In the genomic region with DNA sequence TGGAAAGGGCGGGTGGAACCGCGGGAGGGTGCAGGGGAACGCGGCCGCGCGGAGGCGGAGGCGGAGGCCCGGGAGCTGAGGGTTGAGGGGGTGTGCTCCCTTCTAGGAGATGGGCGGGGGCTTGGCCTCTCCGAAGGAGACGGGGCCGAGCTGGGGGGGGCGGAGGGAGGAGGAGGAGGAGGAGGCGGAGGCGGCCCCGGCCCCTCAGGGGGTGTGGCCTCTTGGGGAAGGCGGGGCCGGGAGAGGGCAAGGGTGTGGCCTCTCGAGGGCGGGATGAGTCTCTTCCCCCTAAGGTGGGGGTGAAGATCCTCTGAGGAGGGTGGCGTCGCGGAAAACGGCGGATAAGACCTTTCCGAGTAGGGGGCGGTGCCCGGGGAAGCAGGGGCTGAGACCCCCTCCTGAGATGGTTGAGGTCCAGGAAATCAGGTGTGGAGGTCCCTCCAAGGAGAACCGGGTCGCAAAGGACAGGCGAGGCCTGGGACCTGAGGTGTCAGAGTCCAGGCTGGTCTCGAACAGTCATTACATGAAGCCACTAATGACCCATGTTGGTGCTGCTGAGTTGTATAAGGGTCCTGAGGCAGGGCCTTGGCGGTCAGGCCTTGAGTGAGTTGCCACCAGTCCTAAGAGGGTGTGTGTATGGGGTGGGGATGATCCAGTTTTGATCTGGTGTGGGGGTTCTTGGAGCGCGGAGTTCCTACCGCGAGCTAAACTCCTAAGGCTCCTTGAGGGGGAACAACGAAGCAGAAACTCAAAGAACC, we compare ENCODE assay signal across 8 cellular contexts. TPM values are rescaled to one million over a fixed set of nuclear protein-coding genes. Genes with fewer than 3 reads are reported as not detected.
A peak's percentile ranks its signal among the peaks of the same experiment; 100 is the strongest.
DNase-seq lines count a peak whose midpoint lies in the region; ATAC-seq and TF ChIP-seq lines count a peak whose summit lies in the region.

No MANE protein-coding gene starts in this region.

- H3K18ac ChIP-seq in trophoblast cell (ENCODE audit: low read length) = peak overlapping the region; percentile 99

- H3K27me3 ChIP-seq in SU-DHL-6 (ENCODE audit: low read length) (no peaks in the 10 kb centered on the region), cardiac muscle cell (no peaks in the 10 kb centered on the region), trophoblast cell (ENCODE audit: insufficient read depth, low read length) (no peaks in the 10 kb centered on the region)

- H4K20me1 ChIP-seq in SU-DHL-6 (ENCODE audit: low read depth, low read length) = peaks cover 6% of the 10 kb centered on the region; the same call in 1 of the 2 replicates

- no peaks in the 10 kb centered on the region for H3K27me3 Mint-ChIP-seq in type B pancreatic cell

- H3K9me3 Mint-ChIP-seq in type B pancreatic cell = no peaks in the 10 kb centered on the region

- peak overlapping the region; percentile 100 for H3K4me3 Mint-ChIP-seq in type B pancreatic cell

- no peaks in the 10 kb centered on the region for H3K9me3 ChIP-seq in KOPT-K1 (ENCODE audit: insufficient read depth, low read length, poor library complexity, severe bottlenecking)
- no peaks in the 10 kb centered on the region for H3K9me3 ChIP-seq in SU-DHL-6 (ENCODE audit: insufficient read depth, low read length)
- no peaks in the 10 kb centered on the region for H3K9me3 ChIP-seq in cardiac muscle cell (ENCODE audit: low read depth)
- H3K9me3 ChIP-seq in trophoblast cell (ENCODE audit: insufficient read depth, low read depth, low read length) = no peaks in the 10 kb centered on the region

- H3K4me1 ChIP-seq in cardiac muscle cell (ENCODE audit: low read depth) (no peaks in the 10 kb centered on the region), trophoblast cell (ENCODE audit: control insufficient read depth in 1 of 2, insufficient read depth in 2 of 2, low read length in 2 of 2) (peaks cover 13% of the 10 kb centered on the region in 2 experiments)

- H3K79me2 ChIP-seq in SU-DHL-6 (ENCODE audit: insufficient read depth, low read length) (peaks cover 33% of the 10 kb centered on the region), trophoblast cell (ENCODE audit: control insufficient read depth, insufficient read depth, low read length, poor library complexity) (peaks cover 14% of the 10 kb centered on the region)

- H3K4me2 ChIP-seq in SU-DHL-6 (ENCODE audit: low read depth, low read length, poor library complexity, severe bottlenecking) (peak overlapping the region; percentile 88), trophoblast cell (ENCODE audit: low read length) (peak overlapping the region; percentile 77)

- peak overlapping the region; percentile 80 for H2BK5ac ChIP-seq in trophoblast cell (ENCODE audit: low read depth, low read length, poor library complexity)

- peak; percentile 43 for ATAC-seq in GM21737 (IDR thresholded peaks at IDR 0.05; ENCODE audit: unreplicated experiment)

- TF ChIP-seq CTCF in SU-DHL-6 (IDR thresholded peaks at IDR 0.05; ENCODE audit: insufficient read depth, low read length, poor library complexity, severe bottlenecking) (peak; percentile 3), cardiac muscle cell (IDR thresholded peaks at IDR 0.05; ENCODE audit: low read depth, low read length) (no peak), type B pancreatic cell (conservative IDR thresholded peaks at IDR 0.05) (no peak)

- H2AFZ ChIP-seq in SU-DHL-6 (ENCODE audit: low read depth, low read length, severe bottlenecking) (peak overlapping the region; percentile 82), trophoblast cell (ENCODE audit: insufficient read depth, low read length, poor library complexity) (peak overlapping the region; percentile 80)

- H2AK5ac ChIP-seq in trophoblast cell (ENCODE audit: low read length) = peak overlapping the region; percentile 82

- H3K4me3 ChIP-seq in SU-DHL-6 (ENCODE audit: insufficient read depth, low read length, poor library complexity, severe bottlenecking) = peak overlapping the region; percentile 90
- H3K4me3 ChIP-seq in cardiac muscle cell = peak overlapping the region; percentile 84
- H3K4me3 ChIP-seq in trophoblast cell (ENCODE audit: low read depth, low read length) = peak overlapping the region; percentile 90

- no peak overlapping the region for H2BK12ac ChIP-seq in trophoblast cell (ENCODE audit: low read length)

- peak overlapping the region; percentile 62 for H2BK120ac ChIP-seq in trophoblast cell (ENCODE audit: insufficient read depth, low read length, poor library complexity)

- WGBS in trophoblast cell (ENCODE audit: extremely low coverage, insufficient coverage, insufficient read length) = no CpG with 5 or more reads among the region's 41 CpGs

- H3K14ac ChIP-seq in trophoblast cell (ENCODE audit: low read length) = peak overlapping the region; percentile 93

- peak overlapping the region; percentile 99 for H3K9ac ChIP-seq in SU-DHL-6 (ENCODE audit: low read length)
- peak overlapping the region; percentile 96 for H3K9ac ChIP-seq in trophoblast cell (ENCODE audit: low read length)

- H3K4ac ChIP-seq in trophoblast cell (ENCODE audit: low read depth, low read length) = peak overlapping the region; percentile 95

- peaks cover 10% of the 10 kb centered on the region for H3K79me1 ChIP-seq in trophoblast cell (ENCODE audit: low read length)

- DNase-seq in EH (ENCODE audit: low read depth) (peak; percentile 94), cardiac muscle cell (ENCODE audit: low read depth in 1 of 2, low spot score in 1 of 2) (peak; percentile 88 to 92), trophoblast cell (peak; percentile 74 to 83), type B pancreatic cell (ENCODE audit: extremely low spot score, unreplicated experiment) (peak; percentile 90)
- DNase-seq in activated naive CD8-positive, alpha-beta T cell treated with anti-CD3 and anti-CD28 coated beads, Interleukin-2, amount 50 U/mL, for 16 hours (ENCODE audit: low read depth, low spot score) = peak; percentile 59

- H4K8ac ChIP-seq in trophoblast cell (ENCODE audit: low read depth, low read length) = peak overlapping the region; percentile 95

- H3K4me1 Mint-ChIP-seq in type B pancreatic cell (ENCODE audit: unreplicated experiment) = peaks cover 19% of the 10 kb centered on the region

- peak overlapping the region; percentile 90 for H4K12ac ChIP-seq in trophoblast cell (ENCODE audit: low read depth, low read length)

- H3K36me3 ChIP-seq in KOPT-K1 (ENCODE audit: insufficient read depth, low read length) = peaks cover 45% of the 10 kb centered on the region
- H3K36me3 ChIP-seq in SU-DHL-6 (ENCODE audit: low read length) = no peaks in the 10 kb centered on the region
- H3K36me3 ChIP-seq in cardiac muscle cell = peaks cover 4% of the 10 kb centered on the region
- H3K36me3 ChIP-seq in trophoblast cell (ENCODE audit: control insufficient read depth in 1 of 2, insufficient read depth in 2 of 2, low read length in 2 of 2) = peaks cover 18 to 19% of the 10 kb centered on the region in 2 experiments

- H3K9me2 ChIP-seq in SU-DHL-6 (replicated peaks; ENCODE audit: insufficient read depth, low read length) = no peaks in the 10 kb centered on the region

- H4K91ac ChIP-seq in trophoblast cell (ENCODE audit: low read depth, low read length) = peak overlapping the region; percentile 98

- no peak overlapping the region for H3K23ac ChIP-seq in trophoblast cell (ENCODE audit: low read length)

- H3F3A ChIP-seq in SU-DHL-6 (ENCODE audit: insufficient read depth) = peaks cover 7% of the 10 kb centered on the region; the same call in 1 of the 2 replicates

- H3K27ac ChIP-seq in KOPT-K1 (ENCODE audit: low read depth, low read length, poor library complexity, severe bottlenecking) = peak overlapping the region; percentile 99
- H3K27ac ChIP-seq in SU-DHL-6 (ENCODE audit: low read depth, low read length) = peak overlapping the region; percentile 82
- peak overlapping the region; percentile 94 for H3K27ac ChIP-seq in cardiac muscle cell
- peak overlapping the region; percentile 80 for H3K27ac ChIP-seq in trophoblast cell (ENCODE audit: low read depth, low read length)

- peaks cover 11% of the 10 kb centered on the region for H3K36me3 Mint-ChIP-seq in type B pancreatic cell

- H3K27ac Mint-ChIP-seq in type B pancreatic cell = peak overlapping the region; percentile 100

RNA-seq across cellular contexts. Expression of a gene that starts 0.8 kb away (rescaled TPM):
- total RNA-seq in cardiac muscle cell (176 and 223 TPM in 2 replicates), type B pancreatic cell (ENCODE audit: low replicate concordance) (272 and 334 TPM in 2 replicates)
- polyA plus RNA-seq in cardiac muscle cell = 276 and 277 TPM in 2 replicates
- polyA plus RNA-seq in trophoblast cell (2013) = 72.0 and 72.8 TPM in 2 replicates

RNA-seq across cellular contexts. Expression of a gene that starts 10.4 kb away (rescaled TPM):
- total RNA-seq in cardiac muscle cell (78.0 and 81.0 TPM in 2 replicates), type B pancreatic cell (ENCODE audit: low replicate concordance) (31.2 and 36.0 TPM in 2 replicates)
- 54.6 and 96.2 TPM in 2 replicates for polyA plus RNA-seq in cardiac muscle cell
- polyA plus RNA-seq in trophoblast cell (2013) = 26.4 and 27.5 TPM in 2 replicates

RNA-seq across cellular contexts. Expression of a gene that starts 14.0 kb away (rescaled TPM):
- 217 and 361 TPM in 2 replicates for total RNA-seq in cardiac muscle cell
- 280 and 310 TPM in 2 replicates for polyA plus RNA-seq in cardiac muscle cell
- polyA plus RNA-seq in trophoblast cell (2013) = 59.8 and 65.4 TPM in 2 replicates
- 62.0 and 67.0 TPM in 2 replicates for total RNA-seq in type B pancreatic cell (ENCODE audit: low replicate concordance)

RNA-seq across cellular contexts. Expression of a gene that starts 17.9 kb away (rescaled TPM):
- total RNA-seq in cardiac muscle cell (63.3 and 76.5 TPM in 2 replicates), type B pancreatic cell (ENCODE audit: low replicate concordance) (47.4 and 54.8 TPM in 2 replicates)
- polyA plus RNA-seq in cardiac muscle cell = 60.4 and 84.7 TPM in 2 replicates
- 7.1 and 7.2 TPM in 2 replicates for polyA plus RNA-seq in trophoblast cell (2013)

RNA-seq across cellular contexts. Expression of a gene that starts 21.2 kb away (rescaled TPM):
- total RNA-seq in cardiac muscle cell = 155 and 186 TPM in 2 replicates
- 118 and 179 TPM in 2 replicates for polyA plus RNA-seq in cardiac muscle cell
- polyA plus RNA-seq in trophoblast cell (2013) = 226 and 229 TPM in 2 replicates
- 221 and 256 TPM in 2 replicates for total RNA-seq in type B pancreatic cell (ENCODE audit: low replicate concordance)

Comparison
In these comparisons a context has a peak if more than half of its experiments do, and no peak if none do; other contexts are left out.
1. Peak in every context shown above with its lines: DNase-seq, ATAC-seq, H3K4me3 ChIP-seq and H3K27ac ChIP-seq.